In genomic region chr1:107963601-107964396, GRCh38 we compare ENCODE assay signal across 8 cellular contexts. TPM values are rescaled to one million over a fixed set of nuclear protein-coding genes. Genes with fewer than 3 reads are reported as not detected.
DNase-seq lines count a peak whose midpoint lies in the region; ATAC-seq and TF ChIP-seq lines count a peak whose summit lies in the region.

No MANE protein-coding gene starts in this region.

- peak overlapping the region; percentile 72 to 94 (median 89) for H3K4me3 ChIP-seq in BLaER1 treated with 17β-estradiol and CSF1 and Interleukin-3, amounts not matched to agents 10 nM and 100 nM
- H3K4me3 ChIP-seq in WERI-Rb-1 (ENCODE audit: low read depth, low read length) (peak overlapping the region; percentile 50), dorsolateral prefrontal cortex (peak overlapping the region; percentile 18 to 74 (median 56))

- peaks cover 0 to 9% (median 0%) of the 10 kb centered on the region in 11 experiments; a peak in 5 of 22 replicates for H3K9me3 ChIP-seq in BLaER1 treated with 17β-estradiol and CSF1 and Interleukin-3, amounts not matched to agents 10 nM and 100 nM (replicated peaks in 1 of 11)
- H3K9me3 ChIP-seq in WERI-Rb-1 (ENCODE audit: severe bottlenecking) = no peaks in the 10 kb centered on the region

- H4K20me1 ChIP-seq in BLaER1 treated with 17β-estradiol and CSF1 and Interleukin-3, amounts not matched to agents 10 nM and 100 nM = no peaks in the 10 kb centered on the region

- peak overlapping the region; percentile 90 for H3K4me3 Mint-ChIP-seq in stimulated activated effector memory CD8-positive, alpha-beta T cell treated with anti-CD3 and anti-CD28 coated beads, Interleukin-12 subunit alpha, Interleukin-12 subunit beta, amount 100 ng/mL, for 72 hours

- H3K36me3 Mint-ChIP-seq in stimulated activated effector memory CD8-positive, alpha-beta T cell treated with anti-CD3 and anti-CD28 coated beads, Interleukin-12 subunit alpha, Interleukin-12 subunit beta, amount 100 ng/mL, for 72 hours = peaks cover 12% of the 10 kb centered on the region

- DNase-seq in WERI-Rb-1 (peak; percentile 19), dorsolateral prefrontal cortex (peak in 2 of 10 donors; percentile 4 to 42), medulla oblongata (ENCODE audit: extremely low spot score) (peak; percentile 16), cerebellum (ENCODE audit: low spot score) (no peak)
- DNase-seq in stimulated activated effector memory CD8-positive, alpha-beta T cell treated with anti-CD3 and anti-CD28 coated beads, Interleukin-12 subunit alpha, Interleukin-12 subunit beta, amount 100 ng/mL, for 72 hours (ENCODE audit: low spot score in 2 of 2) = peak; percentile 21 to 80

- peaks cover 3% of the 10 kb centered on the region for H3K9me3 Mint-ChIP-seq in stimulated activated effector memory CD8-positive, alpha-beta T cell treated with anti-CD3 and anti-CD28 coated beads, Interleukin-12 subunit alpha, Interleukin-12 subunit beta, amount 100 ng/mL, for 72 hours

- ATAC-seq in GM19372 (IDR thresholded peaks at IDR 0.05; ENCODE audit: low read depth, unreplicated experiment) (peak; percentile 59), HG03457 (IDR thresholded peaks at IDR 0.05; ENCODE audit: unreplicated experiment) (peak; percentile 91)
- peak; percentile 83 for ATAC-seq in stimulated activated effector memory CD8-positive, alpha-beta T cell treated with anti-CD3 and anti-CD28 coated beads, Interleukin-12 subunit alpha, Interleukin-12 subunit beta, amount 100 ng/mL, for 72 hours

- H3K27ac Mint-ChIP-seq in stimulated activated effector memory CD8-positive, alpha-beta T cell treated with anti-CD3 and anti-CD28 coated beads, Interleukin-12 subunit alpha, Interleukin-12 subunit beta, amount 100 ng/mL, for 72 hours = peak overlapping the region; percentile 90

- peaks cover 0 to 14% (median 0%) of the 10 kb centered on the region in 11 experiments; a peak in 2 of 22 replicates for H3K36me3 ChIP-seq in BLaER1 treated with 17β-estradiol and CSF1 and Interleukin-3, amounts not matched to agents 10 nM and 100 nM
- no peaks in the 10 kb centered on the region for H3K36me3 ChIP-seq in WERI-Rb-1

- H3K27ac ChIP-seq in BLaER1 treated with 17β-estradiol and CSF1 and Interleukin-3, amounts not matched to agents 10 nM and 100 nM = peak overlapping the region; percentile 64 to 87 (median 81)
- H3K27ac ChIP-seq in WERI-Rb-1 (no peak overlapping the region), dorsolateral prefrontal cortex (peak overlapping the region in 15 of 59 donors; percentile 1 to 70 (median 12))

- peaks cover 26 to 46% (median 39%) of the 10 kb centered on the region in 10 experiments for H3K4me1 ChIP-seq in BLaER1 treated with 17β-estradiol and CSF1 and Interleukin-3, amounts not matched to agents 10 nM and 100 nM

- intact Hi-C loops in dorsolateral prefrontal cortex (cut with DNase I) = no loop called here

- peak overlapping the region; percentile 83 to 98 (median 90) for H3K4me2 ChIP-seq in BLaER1 treated with 17β-estradiol and CSF1 and Interleukin-3, amounts not matched to agents 10 nM and 100 nM

- peak overlapping the region; percentile 78 to 89 (median 84) for H3K9ac ChIP-seq in BLaER1 treated with 17β-estradiol and CSF1 and Interleukin-3, amounts not matched to agents 10 nM and 100 nM

- H3K27me3 ChIP-seq in BLaER1 treated with 17β-estradiol and CSF1 and Interleukin-3, amounts not matched to agents 10 nM and 100 nM = no peaks in the 10 kb centered on the region
- peaks cover 27% of the 10 kb centered on the region for H3K27me3 ChIP-seq in WERI-Rb-1 (ENCODE audit: insufficient read depth, low read depth, severe bottlenecking)
- H3K27me3 ChIP-seq in dorsolateral prefrontal cortex = peaks cover 0 to 38% (median 9%) of the 10 kb centered on the region in 45 donors

- H3K4me1 Mint-ChIP-seq in stimulated activated effector memory CD8-positive, alpha-beta T cell treated with anti-CD3 and anti-CD28 coated beads, Interleukin-12 subunit alpha, Interleukin-12 subunit beta, amount 100 ng/mL, for 72 hours = peaks cover 39% of the 10 kb centered on the region

- no peak for TF ChIP-seq CTCF in WERI-Rb-1 (IDR thresholded peaks at IDR 0.05; ENCODE audit: low read depth, low read length)
- no peak for TF ChIP-seq CTCF in dorsolateral prefrontal cortex (IDR thresholded peaks at IDR 0.05 in 54 of 56, conservative IDR thresholded peaks at IDR 0.05 in 2 of 56; ENCODE audit: low read depth in 1 of 56, partially characterized antibody in 56 of 56)

RNA-seq across cellular contexts. Expression of gene VAV3, which starts 1.2 kb away (rescaled TPM):
- total RNA-seq in dorsolateral prefrontal cortex = 10 to 100 TPM in 18 of 120 experiments, 1 to 10 TPM in 102; 1.6 to 24.0 (median 6.5) TPM
- 19.5 TPM for total RNA-seq in cerebellum
